ENCODE assay signal across 8 cellular contexts in genomic region chr16:29790949-29791844, GRCh38.
DNase-seq lines count a peak whose midpoint lies in the region; ATAC-seq and TF ChIP-seq lines count a peak whose summit lies in the region.

No MANE protein-coding gene starts in this region.

- peak overlapping the region; percentile 89 for H3K4me2 ChIP-seq in OCI-LY1 (ENCODE audit: low read length)

- H2AFZ ChIP-seq in OCI-LY1 (ENCODE audit: low read length) (no peak overlapping the region), neuron (ENCODE audit: low read depth, low read length) (peak overlapping the region; percentile 79)

- H3K27me3 ChIP-seq in OCI-LY1 (ENCODE audit: insufficient read depth, low read length) (no peaks in the 10 kb centered on the region), endocrine pancreas (ENCODE audit: control insufficient read depth, insufficient read depth, low read length) (no peaks in the 10 kb centered on the region), neuron (ENCODE audit: insufficient read depth, low read length) (no peaks in the 10 kb centered on the region)

- no peak for TF ChIP-seq CTCF in OCI-LY1 (IDR thresholded peaks at IDR 0.05; ENCODE audit: low read length)

- no peaks in the 10 kb centered on the region for H3K9me2 ChIP-seq in OCI-LY1 (ENCODE audit: low read depth, low read length)

- no peaks in the 10 kb centered on the region for H4K20me1 ChIP-seq in OCI-LY1 (ENCODE audit: insufficient read depth, low read length)

- H3K4me3 ChIP-seq in OCI-LY1 (ENCODE audit: low read depth, low read length, poor library complexity, severe bottlenecking): peak overlapping the region; percentile 97
- peak overlapping the region; percentile 26 for H3K4me3 ChIP-seq in endocrine pancreas (ENCODE audit: control insufficient read depth, insufficient read depth, low read length)
- H3K4me3 ChIP-seq in neuron (ENCODE audit: low read length): peak overlapping the region; percentile 100

- peak overlapping the region; percentile 98 for H3K9ac ChIP-seq in OCI-LY1 (ENCODE audit: low read length)
- peak overlapping the region; percentile 83 for H3K9ac ChIP-seq in endocrine pancreas (ENCODE audit: control insufficient read depth, insufficient read depth, low read length)

- H3K36me3 ChIP-seq in OCI-LY1 (ENCODE audit: insufficient read depth, low read length) (peaks cover 45% of the 10 kb centered on the region), endocrine pancreas (ENCODE audit: control insufficient read depth, insufficient read depth, low read length) (no peaks in the 10 kb centered on the region), neuron (ENCODE audit: insufficient read depth, low read length) (peaks cover 3% of the 10 kb centered on the region)

- ATAC-seq in GM18867 (IDR thresholded peaks at IDR 0.05; ENCODE audit: unreplicated experiment): no peak

- H3K79me2 ChIP-seq in OCI-LY1 (ENCODE audit: insufficient read depth, low read length): peaks cover 51% of the 10 kb centered on the region

- DNase-seq in stimulated activated CD4-positive, alpha-beta T cell treated with anti-CD3 and anti-CD28 coated beads, Interleukin-4, amount 100 ng/mL, for 24 hours: peak; percentile 25
- no peak for DNase-seq in stimulated activated CD4-positive, alpha-beta T cell treated with anti-CD3 and anti-CD28 coated beads, Interleukin-1b, Interleukin-23, amount 100 ng/mL, for 48 hours
- no peak for DNase-seq in amniotic stem cell (lab: John Stamatoyannopoulos, UW)
- no peak for DNase-seq in activated CD4-positive, alpha-beta T cell treated with anti-CD3 and anti-CD28 coated beads, Interleukin-2, amount 50 U/mL, for 1 hour

- H3K9me3 ChIP-seq in OCI-LY1 (ENCODE audit: low read length) (no peaks in the 10 kb centered on the region), endocrine pancreas (ENCODE audit: control insufficient read depth, low read length) (no peaks in the 10 kb centered on the region), neuron (ENCODE audit: low read length) (no peaks in the 10 kb centered on the region)

- no peaks in the 10 kb centered on the region for H3F3A ChIP-seq in OCI-LY1 (ENCODE audit: insufficient read depth, low read length)

- peak overlapping the region; percentile 40 for H3K27ac ChIP-seq in OCI-LY1 (ENCODE audit: low read depth, low read length, poor library complexity, severe bottlenecking)

- H3K4me1 ChIP-seq in OCI-LY1 (ENCODE audit: insufficient read depth, low read length, severe bottlenecking): peaks cover 35% of the 10 kb centered on the region
- H3K4me1 ChIP-seq in endocrine pancreas (ENCODE audit: control insufficient read depth, insufficient read depth, low read length): peaks cover 6% of the 10 kb centered on the region
- H3K4me1 ChIP-seq in neuron (ENCODE audit: insufficient read depth, low read length): peaks cover 21% of the 10 kb centered on the region

Comparison
In these comparisons a context has a peak if more than half of its experiments do, and no peak if none do; other contexts are left out.
1. H3K4me3 ChIP-seq: peak in every context shown above with its lines; median percentile 100 in neuron; 97 in OCI-LY1; 26 in endocrine pancreas.